Comparison of ENCODE assay signal across 8 cellular contexts in the genomic region with DNA sequence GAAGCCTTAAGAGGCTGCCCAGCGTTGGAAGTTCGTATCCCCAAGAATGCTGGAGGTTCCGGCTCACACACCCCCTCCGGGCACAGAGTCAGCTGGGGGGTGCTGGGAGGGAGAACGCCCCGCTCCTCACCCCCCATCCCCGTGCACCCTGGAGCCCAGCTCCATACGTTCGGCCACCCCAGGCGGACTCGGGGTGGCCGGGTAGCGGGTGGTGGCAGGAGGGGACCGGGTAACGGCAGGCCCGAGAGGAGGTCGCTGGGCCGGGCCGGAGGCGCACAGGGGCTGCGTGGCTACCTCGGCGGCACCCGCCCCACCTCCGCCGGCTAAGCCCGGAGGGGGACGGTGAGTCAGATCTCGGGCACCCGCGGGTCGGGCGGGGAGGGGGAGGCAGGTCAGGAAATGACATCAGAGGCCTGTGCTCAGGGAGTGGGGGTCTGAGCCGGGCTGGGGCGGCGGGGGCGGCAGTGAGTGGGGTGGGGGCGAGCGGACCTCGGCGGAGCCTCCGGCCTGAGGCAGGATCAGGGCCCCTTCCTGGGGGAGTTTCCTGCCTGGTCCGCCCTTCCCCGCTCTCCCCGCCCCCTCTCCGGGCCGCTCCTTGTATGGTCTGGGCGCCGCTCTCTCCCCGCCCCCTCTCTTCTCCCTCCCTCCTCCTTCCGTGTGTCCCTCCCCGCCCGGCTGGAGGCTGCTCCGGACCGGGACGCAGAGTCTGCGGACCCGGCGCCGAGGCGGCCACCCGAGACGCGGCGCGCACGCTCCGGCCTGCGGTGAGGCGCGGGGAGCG. TPM values are rescaled to one million over a fixed set of nuclear protein-coding genes. Genes with fewer than 3 reads are reported as not detected.
DNase-seq lines count a peak whose midpoint lies in the region; ATAC-seq and TF ChIP-seq lines count a peak whose summit lies in the region.

A gene with protein sequence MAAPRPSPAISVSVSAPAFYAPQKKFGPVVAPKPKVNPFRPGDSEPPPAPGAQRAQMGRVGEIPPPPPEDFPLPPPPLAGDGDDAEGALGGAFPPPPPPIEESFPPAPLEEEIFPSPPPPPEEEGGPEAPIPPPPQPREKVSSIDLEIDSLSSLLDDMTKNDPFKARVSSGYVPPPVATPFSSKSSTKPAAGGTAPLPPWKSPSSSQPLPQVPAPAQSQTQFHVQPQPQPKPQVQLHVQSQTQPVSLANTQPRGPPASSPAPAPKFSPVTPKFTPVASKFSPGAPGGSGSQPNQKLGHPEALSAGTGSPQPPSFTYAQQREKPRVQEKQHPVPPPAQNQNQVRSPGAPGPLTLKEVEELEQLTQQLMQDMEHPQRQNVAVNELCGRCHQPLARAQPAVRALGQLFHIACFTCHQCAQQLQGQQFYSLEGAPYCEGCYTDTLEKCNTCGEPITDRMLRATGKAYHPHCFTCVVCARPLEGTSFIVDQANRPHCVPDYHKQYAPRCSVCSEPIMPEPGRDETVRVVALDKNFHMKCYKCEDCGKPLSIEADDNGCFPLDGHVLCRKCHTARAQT (plus strand): TSS at position 700 of the 781 bp plus-strand sequence. CDS start 227 bp downstream, outside the sequence.

- H3K27ac ChIP-seq in adrenal gland: peak within 1 kb of the TSS; percentile 64 to 99 (median 88)
- H3K27ac ChIP-seq in heart left ventricle: peak within 1 kb of the TSS; percentile 97 to 100 (median 99)
- peak within 1 kb of the TSS; percentile 99 for H3K27ac ChIP-seq in upper lobe of right lung

- intact Hi-C loops in adrenal gland (cut with DNase I) (loop anchor here in 1 of 2 donors (5.0 kb wide), 1 partner anchor 36 kb away; no protein-coding TSS in a partner anchor), heart left ventricle (cut with DNase I) (loop anchor here in 8 of 10 donors (1.0 to 10.0 kb wide), 9 partner anchors 28 to 524 kb away; partner anchors contain the start of genes CASP2 (in 4 of the 8), TMEM139 (in 2 of the 8), EPHA1 (in 1 of the 8) and TCAF1 (in 1 of the 8)), posterior vena cava (cut with DNase I) (no loop called here), upper lobe of right lung (cut with DNase I) (no loop called here)

- ATAC-seq in HG02588 (IDR thresholded peaks at IDR 0.05; ENCODE audit: unreplicated experiment) (peak; percentile 83), heart left ventricle (peak; percentile 90 to 95 (median 94)), upper lobe of right lung (peak; percentile 90)

- no peaks in the 10 kb centered on the region for H3K27me3 ChIP-seq in adrenal gland
- no peaks in the 10 kb centered on the region for H3K27me3 ChIP-seq in heart left ventricle
- H3K27me3 ChIP-seq in upper lobe of right lung: no peaks in the 10 kb centered on the region

- H3K9me3 ChIP-seq in adrenal gland (replicated peaks in 1 of 3): no peaks in the 10 kb centered on the region
- no peaks in the 10 kb centered on the region for H3K9me3 ChIP-seq in heart left ventricle
- H3K9me3 ChIP-seq in upper lobe of right lung: no peaks in the 10 kb centered on the region

- peaks cover 7 to 43% of the 10 kb centered on the region in 2 donors for H3K4me1 ChIP-seq in adrenal gland (replicated peaks in 1 of 2)
- H3K4me1 ChIP-seq in heart left ventricle: peaks cover 5 to 79% (median 48%) of the 10 kb centered on the region in 12 donors
- H3K4me1 ChIP-seq in upper lobe of right lung: peaks cover 60% of the 10 kb centered on the region

- no peak for TF ChIP-seq CTCF in adrenal gland (IDR thresholded peaks at IDR 0.05)
- no peak for TF ChIP-seq CTCF in heart left ventricle (IDR thresholded peaks at IDR 0.05)
- TF ChIP-seq CTCF in upper lobe of right lung (IDR thresholded peaks at IDR 0.05): no peak

- TF ChIP-seq POLR2A in GM10847 (IDR thresholded peaks at IDR 0.05; ENCODE audit: extremely low read depth, insufficient read length) (peak; percentile 81), adrenal gland (IDR thresholded peaks at IDR 0.05) (peak; percentile 60 to 75), heart left ventricle (IDR thresholded peaks at IDR 0.05) (peak; percentile 35 to 63)

- 0 to 1% (median 0%) methylated on average over 1 to 72 of the region's 72 CpGs for WGBS in adrenal gland, 4 donors
- 0 to 1% (median 0%) methylated on average over 12 to 72 of the region's 72 CpGs for WGBS in heart left ventricle, 4 donors

- peak within 1 kb of the TSS; percentile 48 to 99 (median 96) for H3K4me3 ChIP-seq in adrenal gland
- peak within 1 kb of the TSS; percentile 62 to 96 (median 86) for H3K4me3 ChIP-seq in heart left ventricle
- peak within 1 kb of the TSS; percentile 98 for H3K4me3 ChIP-seq in upper lobe of right lung

- DNase-seq in NCI-H1048 (lab: John Stamatoyannopoulos, UW) (peak; percentile 45), T-helper 1 cell (peak; percentile 74 to 92 (median 77)), adrenal gland (peak; percentile 92 to 95 (median 93)), heart left ventricle (peak; percentile 97 to 98 (median 98)), posterior vena cava (ENCODE audit: low spot score) (peak; percentile 99), upper lobe of right lung (peak; percentile 98)

- H3K36me3 ChIP-seq in adrenal gland (replicated peaks in 1 of 2) (peaks cover 0 to 4% of the 10 kb centered on the region in 2 donors), heart left ventricle (peaks cover 0 to 17% (median 2%) of the 10 kb centered on the region in 9 donors), upper lobe of right lung (peaks cover 17% of the 10 kb centered on the region)

RNA-seq across cellular contexts. Expression of the gene that starts here (rescaled TPM):
- total RNA-seq in adrenal gland: 100 to 1,000 TPM in 2 of 8 donors, 10 to 100 TPM in 6; 55.9 to 112 (median 77.1) TPM
- polyA plus RNA-seq in adrenal gland: 100 to 1,000 TPM in 2 of 3 donors, 10 to 100 TPM in 1; 34.8 to 152 (median 117) TPM
- 100 to 1,000 TPM in 4 of 9 donors, 10 to 100 TPM in 5; 59.6 to 217 (median 79.4) TPM for total RNA-seq in heart left ventricle
- 100 to 1,000 TPM in 1 of 2 donors, 10 to 100 TPM in 1; 55.9 to 156 TPM for polyA plus RNA-seq in heart left ventricle
- total RNA-seq in posterior vena cava: 100 to 1,000 TPM; 388 to 407 TPM
- total RNA-seq in upper lobe of right lung: 263 TPM

Comparison
In these comparisons a context has a peak if more than half of its experiments do, and no peak if none do; other contexts are left out.
1. Peak in every context shown above with its lines: DNase-seq, ATAC-seq, H3K4me3 ChIP-seq and H3K27ac ChIP-seq.
2. DNase-seq: peak in every context shown above with its lines; median percentile 99 in posterior vena cava; 98 in heart left ventricle; 98 in upper lobe of right lung; 93 in adrenal gland; 77 in T-helper 1 cell; 45 in NCI-H1048.
3. intact Hi-C loops: an anchor here in heart left ventricle (1.0 to 10.0 kb wide); none called in posterior vena cava and upper lobe of right lung.